13 cellular contexts compared by ENCODE assay signal in the genomic region with DNA sequence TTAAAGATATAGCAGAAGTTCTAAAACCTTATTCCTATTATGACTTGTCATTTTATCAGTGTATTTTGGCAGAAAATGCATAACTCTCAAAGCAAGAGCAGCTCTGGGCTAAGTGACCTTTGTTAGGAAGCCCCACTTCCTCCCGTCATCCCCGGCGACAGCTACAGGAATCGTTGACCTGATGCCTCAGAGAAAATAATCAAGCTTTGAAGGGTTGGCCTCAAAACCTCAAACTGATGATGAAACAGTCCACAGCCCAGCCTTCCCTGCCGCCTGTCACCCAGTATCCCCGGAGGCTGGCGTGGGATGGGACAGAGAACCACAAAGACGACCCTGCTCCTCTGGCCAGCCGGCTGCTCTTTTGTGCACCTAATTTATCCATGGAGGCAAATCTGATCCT.
DNase-seq lines count a peak whose midpoint lies in the region; ATAC-seq and TF ChIP-seq lines count a peak whose summit lies in the region.
"Had no signal": no experiment of that assay in that cellular context is flagged by ENCODE, and none has a peak within 500 bp of the region (broad histone marks: within the 10 kb centered on the region; RNA-seq: fewer than 3 reads in every experiment).

No MANE protein-coding gene starts in this region.

- no peak overlapping the region for H3K4me3 ChIP-seq in RWPE2 (ENCODE audit: severe bottlenecking)
- H3K4me3 ChIP-seq: MG63 had no signal

- H3K27ac ChIP-seq in RWPE2 (ENCODE audit: poor library complexity, severe bottlenecking), result no peak overlapping the region

- no peaks in the 10 kb centered on the region for H3K36me3 ChIP-seq in RWPE2 (ENCODE audit: low read depth)
- H3K36me3 ChIP-seq: MG63 had no signal

- H3K27me3 ChIP-seq in RWPE2 (ENCODE audit: insufficient read depth, poor library complexity, severe bottlenecking), result peaks cover 9% of the 10 kb centered on the region
- H3K27me3 ChIP-seq: MG63 had no signal

- H3K9me3 ChIP-seq in RWPE2 (ENCODE audit: severe bottlenecking), result no peaks in the 10 kb centered on the region
- H3K9me3 ChIP-seq: MG63 had no signal

- DNase-seq in A172 (ENCODE audit: low spot score) (peak; percentile 18), H4 (ENCODE audit: low spot score) (peak; percentile 33), RWPE2 (ENCODE audit: low spot score) (peak; percentile 27), iris pigment epithelial cell (ENCODE audit: low read depth) (peak; percentile 39), AG20443 (ENCODE audit: low spot score) (no peak), NCI-H82 treated with DMSO at 0.1 percent for 48 hours (lab: John Stamatoyannopoulos, UW; ENCODE audit: unreplicated experiment) (no peak), NCI-H1048 (lab: John Stamatoyannopoulos, UW) (no peak)
- no peak for DNase-seq in effector CD4-positive, alpha-beta T cell
- DNase-seq: activated B cell treated with CpG ODN at 0.5 μM for 24 hours; activated T-cell treated with anti-CD3 and anti-CD28 coated beads, Interleukin-2, amount 50 U/mL, for 1 hour; left ventricle myocardium superior; MG63; SHP77 had no signal

- no peaks in the 10 kb centered on the region for H3K4me1 ChIP-seq in RWPE2 (ENCODE audit: insufficient read depth, poor library complexity, severe bottlenecking)

- ATAC-seq in RWPE2 (ENCODE audit: low read depth), result no peak
- ATAC-seq: left ventricle myocardium superior had no signal

- no peak for TF ChIP-seq CTCF in RWPE2 (IDR thresholded peaks at IDR 0.05; ENCODE audit: poor library complexity, severe bottlenecking)

Comparison
In these comparisons a context has a peak if more than half of its experiments do, and no peak if none do; other contexts are left out.
1. DNase-seq: peak in A172 (single experiment), H4 (single experiment), RWPE2 (single experiment) and iris pigment epithelial cell (single experiment); none in AG20443 (single experiment), NCI-H82 treated with DMSO at 0.1 percent for 48 hours (single experiment), NCI-H1048 (single experiment) and effector CD4-positive, alpha-beta T cell (single experiment).